ENCODE assay signal across 17 cellular contexts in the genomic region with DNA sequence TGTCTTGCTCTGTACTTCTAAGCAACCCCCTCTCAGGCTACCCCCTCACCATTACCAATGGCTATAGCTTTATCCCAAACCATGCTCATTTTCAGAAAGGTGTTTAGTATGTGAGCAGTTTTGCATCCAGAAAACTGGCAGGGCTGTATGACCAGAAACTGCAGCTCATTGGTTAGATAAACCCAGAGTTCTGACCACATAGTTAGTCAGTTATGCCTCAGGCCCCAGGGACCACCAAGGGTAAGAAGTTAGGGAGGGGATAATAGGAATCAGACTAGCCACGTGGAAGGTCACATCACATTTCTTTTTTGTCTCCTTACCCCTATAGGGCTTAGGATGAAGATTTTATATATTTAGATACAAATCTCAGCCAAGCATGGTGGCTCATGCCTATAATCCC. TPM values are rescaled to one million over a fixed set of nuclear protein-coding genes. Genes with fewer than 3 reads are reported as not detected.
DNase-seq lines count a peak whose midpoint lies in the region; ATAC-seq, FAIRE-seq and TF ChIP-seq lines count a peak whose summit lies in the region.
"Had no signal": no experiment of that assay in that cellular context is flagged by ENCODE, and none has a peak within 500 bp of the region (broad histone marks: within the 10 kb centered on the region; RNA-seq: fewer than 3 reads in every experiment).

No MANE protein-coding gene starts in this region.

- no peak overlapping the region; the same call in 1 of the 2 replicates for H2BK20ac ChIP-seq in IMR-90 (ENCODE audit: low read depth, low read length)

- no peaks in the 10 kb centered on the region for H3K27me3 ChIP-seq in IMR-90 (ENCODE audit: control insufficient read depth, insufficient read depth, low read length)
- no peaks in the 10 kb centered on the region for H3K27me3 ChIP-seq in brain microvascular endothelial cell (replicated peaks)
- H3K27me3 ChIP-seq in lung (ENCODE audit: control insufficient read depth, insufficient read depth), result no peaks in the 10 kb centered on the region
- no peaks in the 10 kb centered on the region for H3K27me3 ChIP-seq in Peyer's patch

- POLR2A ChIA-PET in A549 (lab: Yijun Ruan, JAX) (interaction anchor here (1.3 kb wide), 1 partner anchor 50 kb away, joined by 4 read pairs; a partner anchor contains a TSS), IMR-90 (lab: Charles Lee; ENCODE audit: unreplicated experiment) (no interaction called here)

- ATAC-seq in A549 (no peak), IMR-90 (ENCODE audit: low read depth) (peak; percentile 22; the same call in 1 of the 2 replicates), lung (ENCODE audit: insufficient read depth, low FRiP score) (no peak), HG02870 (IDR thresholded peaks at IDR 0.05; ENCODE audit: unreplicated experiment) (no peak)
- ATAC-seq: activated CD8-positive, alpha-beta T cell treated with anti-CD3 and anti-CD28 coated beads for 36 hours; activated naive CD4-positive, alpha-beta T cell treated with anti-CD3 and anti-CD28 coated beads, Interleukin-2, amount 50 U/mL, for 72 hours had no signal

- H4K5ac ChIP-seq in IMR-90 (ENCODE audit: low read depth, low read length), result no peak overlapping the region

- H3K4me1 ChIP-seq in A549, result peaks cover 4% of the 10 kb centered on the region; the same call in 1 of the 3 replicates
- H3K4me1 ChIP-seq in IMR-90 (ENCODE audit: control insufficient read depth, insufficient read depth, low read length), result peaks cover 7% of the 10 kb centered on the region
- H3K4me1 ChIP-seq in lung (ENCODE audit: control insufficient read depth in 2 of 2, insufficient read depth in 2 of 2, low read length in 2 of 2), result peaks cover 0 to 16% of the 10 kb centered on the region in 2 donors
- no peaks in the 10 kb centered on the region for H3K4me1 ChIP-seq in Peyer's patch

- in situ Hi-C loops in IMR-90 (cut with MboI; ENCODE audit: low sequenced_read_pairs), result no loop called here
- in situ Hi-C loops in brain microvascular endothelial cell (cut with HindIII; ENCODE audit: low pct_ligation_motif_present, low sequenced_read_pairs), result no loop called here

- H3K18ac ChIP-seq in IMR-90 (ENCODE audit: low read depth, low read length), result no peak overlapping the region

- H3K79me1 ChIP-seq in IMR-90 (ENCODE audit: low read depth in 1 of 2, low read length in 2 of 2), result peaks cover 0 to 12% of the 10 kb centered on the region in 2 experiments; a peak in 2 of 4 replicates

- TF ChIP-seq CTCF in A549 (IDR thresholded peaks at IDR 0.05) (no peak), IMR-90 (conservative IDR thresholded peaks at IDR 0.05; ENCODE audit: low read depth, low read length) (no peak), brain microvascular endothelial cell (IDR thresholded peaks at IDR 0.05; ENCODE audit: low read depth, low read length, missing control alignments) (no peak), lung (IDR thresholded peaks at IDR 0.05; ENCODE audit: control extremely low read depth, extremely low read depth) (no peak), Peyer's patch (IDR thresholded peaks at IDR 0.05) (no peak)

- intact Hi-C loops in IMR-90 (cut with micrococcal nuclease), result no loop called here

- dilution Hi-C loops in IMR-90 (cut with HindIII; ENCODE audit: low sequenced_read_pairs, unreplicated experiment), result no loop called here

- no peaks in the 10 kb centered on the region for H3K9me3 ChIP-seq in A549
- no peaks in the 10 kb centered on the region for H3K9me3 ChIP-seq in IMR-90 (ENCODE audit: control insufficient read depth, insufficient read depth, low read length)
- H3K9me3 ChIP-seq in lung (ENCODE audit: control insufficient read depth in 2 of 2, insufficient read depth in 1 of 2, low read length in 1 of 2), result no peaks in the 10 kb centered on the region
- no peaks in the 10 kb centered on the region for H3K9me3 ChIP-seq in Peyer's patch

- peaks cover 8% of the 10 kb centered on the region for H3K36me3 ChIP-seq in IMR-90 (ENCODE audit: control insufficient read depth, insufficient read depth, low read length)
- peaks cover 11% of the 10 kb centered on the region for H3K36me3 ChIP-seq in brain microvascular endothelial cell (replicated peaks)
- peaks cover 9 to 12% of the 10 kb centered on the region in 2 donors for H3K36me3 ChIP-seq in lung (ENCODE audit: control insufficient read depth in 2 of 2, insufficient read depth in 2 of 2, low read length in 2 of 2)
- H3K36me3 ChIP-seq in Peyer's patch, result peaks cover 0 to 24% (median 0%) of the 10 kb centered on the region in 3 donors

- DNase-seq in A549 (ENCODE audit: low read depth in 1 of 2, low spot score in 1 of 2) (no peak), IMR-90 (peak; percentile 36), brain microvascular endothelial cell (peak; percentile 38), lung (ENCODE audit: low spot score) (no peak), Peyer's patch (no peak)
- DNase-seq in effector CD4-positive, alpha-beta T cell, result no peak
- DNase-seq in stimulated activated CD4-positive, alpha-beta T cell treated with anti-CD3 and anti-CD28 coated beads, Interleukin-15, amount 100 ng/mL, for 24 hours, result no peak
- DNase-seq: activated CD8-positive, alpha-beta T cell treated with anti-CD3 and anti-CD28 coated beads for 36 hours; activated T-cell treated with anti-CD3 and anti-CD28 coated beads, Interleukin-2, amount 50 U/mL, for 48 hours; cerebellar nuclear complex; DND-41; immature natural killer cell; Kasumi-1; NCI-H1436 treated with DMSO at 0.1 percent for 48 hours had no signal

- TF ChIP-seq POLR2A in A549 (IDR thresholded peaks at IDR 0.05; ENCODE audit: low read length) (no peak), IMR-90 (IDR thresholded peaks at IDR 0.05; ENCODE audit: low read depth, low read length) (no peak), Peyer's patch (IDR thresholded peaks at IDR 0.05) (no peak)

- H2AK9ac ChIP-seq in IMR-90 (replicated peaks; ENCODE audit: low read depth, low read length, poor library complexity), result peak overlapping the region; percentile 90

- H3K56ac ChIP-seq in IMR-90 (ENCODE audit: extremely low read depth, insufficient read depth, low read length), result no peak overlapping the region

- no peak overlapping the region for H2BK5ac ChIP-seq in IMR-90 (ENCODE audit: low read depth, low read length, poor library complexity, severe bottlenecking)

- peak overlapping the region; percentile 95 for H3K14ac ChIP-seq in IMR-90 (replicated peaks; ENCODE audit: low read depth, low read length)

- H3K9me1 ChIP-seq in IMR-90 (ENCODE audit: insufficient read depth, low read length), result peaks cover 10% of the 10 kb centered on the region

- TF ChIP-seq RAD21 in A549 (conservative IDR thresholded peaks at IDR 0.05 in 1 of 2, IDR thresholded peaks at IDR 0.05 in 1 of 2) (no peak), IMR-90 (IDR thresholded peaks at IDR 0.05; ENCODE audit: low read length) (no peak)

- peak overlapping the region; percentile 53; the same call in 1 of the 3 replicates for H2BK15ac ChIP-seq in IMR-90 (ENCODE audit: low read depth, low read length)

- H3K4ac ChIP-seq in IMR-90 (ENCODE audit: low read depth, low read length), result peak overlapping the region; percentile 38; the same call in 1 of the 2 replicates

- H3K4me2 ChIP-seq in A549 (no peak overlapping the region), IMR-90 (ENCODE audit: low read depth, low read length) (no peak overlapping the region)

- no peak overlapping the region for H3K9ac ChIP-seq in IMR-90 (ENCODE audit: low read depth, low read length)

- H3K23ac ChIP-seq in IMR-90 (ENCODE audit: low read depth, low read length), result no peak overlapping the region

- peak overlapping the region; percentile 29 for H2AK5ac ChIP-seq in IMR-90 (ENCODE audit: low read depth, low read length)

- H4K91ac ChIP-seq in IMR-90 (ENCODE audit: insufficient read depth, low read depth, low read length), result no peak overlapping the region

- H2BK120ac ChIP-seq in IMR-90 (ENCODE audit: low read depth, low read length), result peak overlapping the region; percentile 36

- H3K4me3 ChIP-seq in A549, result no peak overlapping the region
- no peak overlapping the region for H3K4me3 ChIP-seq in IMR-90 (ENCODE audit: insufficient read depth, low read depth, low read length)
- peak overlapping the region; percentile 32 for H3K4me3 ChIP-seq in brain microvascular endothelial cell (ENCODE audit: low read depth, low read length)
- no peak overlapping the region for H3K4me3 ChIP-seq in lung
- H3K4me3 ChIP-seq in Peyer's patch, result no peak overlapping the region

- 86% methylated on average over 1 of the region's 1 CpG for WGBS in A549 (ENCODE audit: missing lambda C conversion rate)
- WGBS in IMR-90 (ENCODE audit: extremely low coverage in 2 of 2, insufficient read length in 1 of 2), 2 experiments, result no CpG with 5 or more reads among the region's 1 CpG
- 83 to 84% methylated on average over 1 of the region's 1 CpG for WGBS in lung, 2 donors

- H3K27ac ChIP-seq in A549 (peak overlapping the region; percentile 24 to 54; a peak in 4 of 6 replicates), IMR-90 (ENCODE audit: insufficient read depth, low read length) (no peak overlapping the region), brain microvascular endothelial cell (no peak overlapping the region), lung (ENCODE audit: low read depth in 1 of 2, low read length in 1 of 2) (peak overlapping the region; percentile 15 to 38), Peyer's patch (no peak overlapping the region)

- BruUV-seq in IMR-90 (replicated peaks; lab: Mats Ljungman, UMichigan), result no TSS peak

- FAIRE-seq in A549 (lab: Jason Lieb, UNC), result no peak
- FAIRE-seq: GM19239 had no signal

- CTCF ChIA-PET in A549 (lab: Yijun Ruan, JAX) (interaction anchor here (0.8 to 13.4 kb wide), 13 partner anchors 9 to 69 kb away, joined by 3 to 429 read pairs (median 16); a partner anchor contains a TSS), IMR-90 (lab: Yijun Ruan, JAX) (interaction anchor here (2.2 kb wide), 1 partner anchor 16 kb away, joined by 24 read pairs; no protein-coding TSS in a partner anchor)

- TF ChIP-seq EP300 in A549 (IDR thresholded peaks at IDR 0.05), result no peak

- peak overlapping the region in 1 of 2 experiments; percentile 11; a peak in 1 of 4 replicates for H4K8ac ChIP-seq in IMR-90 (ENCODE audit: low read depth in 2 of 2, low read length in 2 of 2)

- no peaks in the 10 kb centered on the region for H4K20me1 ChIP-seq in IMR-90 (ENCODE audit: insufficient read depth, low read length)

- H2AFZ ChIP-seq in IMR-90 (replicated peaks; ENCODE audit: low read length, poor library complexity), result peak overlapping the region; percentile 16

RNA-seq across cellular contexts. Expression of a gene that starts 1.2 kb away (rescaled TPM):
- polyA plus RNA-seq in A549 (2011; rRNA removed), result 0.68 and 1.1 TPM in 2 replicates
- polyA plus RNA-seq in A549 (2012; cell fraction: cytosol; rRNA removed), result 0.17 and 0.19 TPM in 2 replicates
- polyA plus RNA-seq in A549 (2012; cell fraction: nucleus; rRNA removed), result 0.80 and 1.0 TPM in 2 replicates
- 0.62 to 1.2 TPM (median 1.1 TPM) in 3 replicates for polyA plus RNA-seq in A549 (2017; fragmentation: RNase III; extraction: RNeasy Plus Mini Kit Qiagen cat#74134 plus additional on column Dnase treatment)
- polyA minus RNA-seq in A549 (2011; rRNA and poly(A)+ RNA removed), result 0.58 and 1.1 TPM in 2 replicates
- 0.83 and 0.90 TPM in 2 replicates for total RNA-seq in IMR-90 (2012; rRNA removed)
- polyA plus RNA-seq in IMR-90 (2012; rRNA removed), result 1.3 TPM in 2 replicates
- polyA plus RNA-seq in IMR-90 (2012; cell fraction: cytosol; rRNA removed), result 0.40 and 0.43 TPM in 2 replicates
- polyA plus RNA-seq in IMR-90 (2012; cell fraction: nucleus; rRNA removed; ENCODE audit: low replicate concordance), result 5.5 and 8.1 TPM in 2 replicates
- 10 to 100 TPM in 1 of 2 donors, 1 to 10 TPM in 1; 5.2 to 23.3 TPM for total RNA-seq in lung
- 10 to 100 TPM in 1 of 2 donors, 1 to 10 TPM in 1; 6.7 to 15.7 TPM for polyA plus RNA-seq in lung
- 10 to 100 TPM in 3 of 4 donors, 1 to 10 TPM in 1; 4.2 to 23.9 (median 22.9) TPM for total RNA-seq in Peyer's patch
- polyA plus RNA-seq: immature natural killer cell had no signal

RNA-seq across cellular contexts. Expression of a gene that starts 9.9 kb away (rescaled TPM):
- polyA plus RNA-seq in A549 (2011; rRNA removed), result 35.5 and 40.6 TPM in 2 replicates
- polyA plus RNA-seq in A549 (2012; cell fraction: cytosol; rRNA removed), result 12.4 and 13.7 TPM in 2 replicates
- polyA plus RNA-seq in A549 (2012; cell fraction: nucleus; rRNA removed), result 8.0 and 11.3 TPM in 2 replicates
- 13.9 to 15.2 TPM (median 14.2 TPM) in 3 replicates for polyA plus RNA-seq in A549 (2017; fragmentation: RNase III; extraction: RNeasy Plus Mini Kit Qiagen cat#74134 plus additional on column Dnase treatment)
- 15.0 and 15.8 TPM in 2 replicates for polyA minus RNA-seq in A549 (2011; rRNA and poly(A)+ RNA removed)
- 15.4 and 19.7 TPM in 2 replicates for total RNA-seq in IMR-90 (2012; rRNA removed)
- 22.5 and 24.3 TPM in 2 replicates for polyA plus RNA-seq in IMR-90 (2012; rRNA removed)
- 16.2 and 17.8 TPM in 2 replicates for polyA plus RNA-seq in IMR-90 (2012; cell fraction: cytosol; rRNA removed)
- 11.0 and 16.5 TPM in 2 replicates for polyA plus RNA-seq in IMR-90 (2012; cell fraction: nucleus; rRNA removed; ENCODE audit: low replicate concordance)
- 10 to 100 TPM; 24.6 to 28.6 TPM for total RNA-seq in lung
- polyA plus RNA-seq in lung, result 10 to 100 TPM; 25.0 to 29.6 TPM
- total RNA-seq in Peyer's patch, result 10 to 100 TPM; 21.5 to 33.8 (median 27.1) TPM

RNA-seq across cellular contexts. Expression of a gene that starts 18.6 kb away (rescaled TPM):
- polyA plus RNA-seq in A549 (2011; rRNA removed), result 152 and 281 TPM in 2 replicates
- polyA plus RNA-seq in A549 (2012; cell fraction: cytosol; rRNA removed), result 135 and 262 TPM in 2 replicates
- 59.1 and 116 TPM in 2 replicates for polyA plus RNA-seq in A549 (2012; cell fraction: nucleus; rRNA removed)
- 240 to 278 TPM (median 245 TPM) in 3 replicates for polyA plus RNA-seq in A549 (2017; fragmentation: RNase III; extraction: RNeasy Plus Mini Kit Qiagen cat#74134 plus additional on column Dnase treatment)
- 53.0 and 54.2 TPM in 2 replicates for polyA minus RNA-seq in A549 (2011; rRNA and poly(A)+ RNA removed)
- total RNA-seq in IMR-90 (2012; rRNA removed), result 94.1 and 228 TPM in 2 replicates
- polyA plus RNA-seq in IMR-90 (2012; rRNA removed), result 203 and 251 TPM in 2 replicates
- 38.0 and 140 TPM in 2 replicates for polyA plus RNA-seq in IMR-90 (2012; cell fraction: cytosol; rRNA removed)
- polyA plus RNA-seq in IMR-90 (2012; cell fraction: nucleus; rRNA removed; ENCODE audit: low replicate concordance), result 17.4 and 98.8 TPM in 2 replicates
- 100 to 1,000 TPM; 106 to 128 TPM for total RNA-seq in lung
- 100 to 1,000 TPM; 121 to 152 TPM for polyA plus RNA-seq in lung
- 100 to 1,000 TPM in 1 of 4 donors, 10 to 100 TPM in 3; 47.6 to 105 (median 57.0) TPM for total RNA-seq in Peyer's patch

RNA-seq across cellular contexts. Expression of a gene that starts 23.0 kb away (rescaled TPM):
- not detected in 2 replicates for polyA plus RNA-seq in A549 (2011; rRNA removed)
- polyA plus RNA-seq in A549 (2012; cell fraction: cytosol; rRNA removed), result not detected in 2 replicates
- not detected in 2 replicates for polyA plus RNA-seq in A549 (2012; cell fraction: nucleus; rRNA removed)
- polyA plus RNA-seq in A549 (2017; fragmentation: RNase III; extraction: RNeasy Plus Mini Kit Qiagen cat#74134 plus additional on column Dnase treatment), result not detected in 3 replicates
- not detected in 2 replicates for polyA minus RNA-seq in A549 (2011; rRNA and poly(A)+ RNA removed)
- total RNA-seq in IMR-90 (2012; rRNA removed), result 0.90 and 1.1 TPM in 2 replicates
- polyA plus RNA-seq in IMR-90 (2012; rRNA removed), result 2.4 TPM in 2 replicates
- 2.4 and 2.5 TPM in 2 replicates for polyA plus RNA-seq in IMR-90 (2012; cell fraction: cytosol; rRNA removed)
- 0.97 and 1.2 TPM in 2 replicates for polyA plus RNA-seq in IMR-90 (2012; cell fraction: nucleus; rRNA removed; ENCODE audit: low replicate concordance)
- total RNA-seq in lung, result 1 to 10 TPM; 3.4 to 3.7 TPM
- polyA plus RNA-seq in lung, result 1 to 10 TPM; 2.0 to 2.1 TPM
- total RNA-seq in Peyer's patch, result 1 to 10 TPM in 2 of 4 donors, under 1 TPM in 1, not detected in 1; 0.85 to 7.4 (median 1.2) TPM

RNA-seq across cellular contexts. Expression of a gene that starts 49.2 kb away (rescaled TPM):
- 33.0 and 35.8 TPM in 2 replicates for polyA plus RNA-seq in A549 (2011; rRNA removed)
- polyA plus RNA-seq in A549 (2012; cell fraction: cytosol; rRNA removed), result 16.2 and 18.8 TPM in 2 replicates
- 6.8 and 10.8 TPM in 2 replicates for polyA plus RNA-seq in A549 (2012; cell fraction: nucleus; rRNA removed)
- polyA plus RNA-seq in A549 (2017; fragmentation: RNase III; extraction: RNeasy Plus Mini Kit Qiagen cat#74134 plus additional on column Dnase treatment), result 8.6 to 10.5 TPM (median 10.1 TPM) in 3 replicates
- 15.9 and 18.4 TPM in 2 replicates for polyA minus RNA-seq in A549 (2011; rRNA and poly(A)+ RNA removed)
- total RNA-seq in IMR-90 (2012; rRNA removed), result 14.7 and 18.3 TPM in 2 replicates
- polyA plus RNA-seq in IMR-90 (2012; rRNA removed), result 26.9 and 28.8 TPM in 2 replicates
- 19.4 and 24.0 TPM in 2 replicates for polyA plus RNA-seq in IMR-90 (2012; cell fraction: cytosol; rRNA removed)
- polyA plus RNA-seq in IMR-90 (2012; cell fraction: nucleus; rRNA removed; ENCODE audit: low replicate concordance), result 7.0 and 14.4 TPM in 2 replicates
- total RNA-seq in lung, result 10 to 100 TPM; 29.7 to 30.9 TPM
- 1 to 10 TPM; 7.0 to 8.0 TPM for polyA plus RNA-seq in lung
- 10 to 100 TPM in 1 of 4 donors, 1 to 10 TPM in 3; 3.7 to 10.7 (median 4.5) TPM for total RNA-seq in Peyer's patch

Comparison
In these comparisons a context has a peak if more than half of its experiments do, and no peak if none do; other contexts are left out.
1. DNase-seq: peak in IMR-90 (single experiment) and brain microvascular endothelial cell (single experiment); none in A549 (0 of 2), lung (single experiment), effector CD4-positive, alpha-beta T cell (single experiment), Peyer's patch (0 of 3) and stimulated activated CD4-positive, alpha-beta T cell treated with anti-CD3 and anti-CD28 coated beads, Interleukin-15, amount 100 ng/mL, for 24 hours (single experiment).
2. H3K27ac ChIP-seq: peak in A549 (2 of 2) and lung (2 of 2); none in IMR-90 (single experiment), brain microvascular endothelial cell (single experiment) and Peyer's patch (0 of 4).